In genomic region chr6:51934098-51934497, GRCh38 we compare ENCODE assay signal across 13 cellular contexts.
DNase-seq lines count a peak whose midpoint lies in the region; ATAC-seq, FAIRE-seq and TF ChIP-seq lines count a peak whose summit lies in the region.
"Had no signal": no experiment of that assay in that cellular context is flagged by ENCODE, and none has a peak within 500 bp of the region (broad histone marks: within the 10 kb centered on the region; RNA-seq: fewer than 3 reads in every experiment).

No MANE protein-coding gene starts in this region.

- TF ChIP-seq CTCF in WERI-Rb-1 (IDR thresholded peaks at IDR 0.05; ENCODE audit: low read depth, low read length) = peak; percentile 70

- H3K4me3 ChIP-seq in Jurkat, Clone E6-1 (ENCODE audit: low read length) = no peak overlapping the region
- no peak overlapping the region for H3K4me3 ChIP-seq in WERI-Rb-1 (ENCODE audit: low read depth, low read length)
- H3K4me3 ChIP-seq: body of pancreas, upper lobe of left lung had no signal

- no peaks in the 10 kb centered on the region for H3K36me3 ChIP-seq in WERI-Rb-1
- H3K36me3 ChIP-seq: upper lobe of left lung had no signal

- no peak for ATAC-seq in HG03520 (IDR thresholded peaks at IDR 0.05; ENCODE audit: unreplicated experiment)
- ATAC-seq: body of pancreas had no signal

- no peak overlapping the region for H3K27ac ChIP-seq in WERI-Rb-1
- H3K27ac ChIP-seq: body of pancreas, upper lobe of left lung had no signal

- no peaks in the 10 kb centered on the region for H3K27me3 ChIP-seq in WERI-Rb-1 (ENCODE audit: insufficient read depth, low read depth, severe bottlenecking)
- H3K27me3 ChIP-seq: body of pancreas, upper lobe of left lung had no signal

- peak; percentile 14 for DNase-seq in SIG-M5 treated with dmso at 0.1 percent for 504 hours (lab: John Stamatoyannopoulos, UW; ENCODE audit: unreplicated experiment)
- no peak for DNase-seq in SIG-M5 (lab: John Stamatoyannopoulos, UW)
- DNase-seq in Jurkat, Clone E6-1 (ENCODE audit: low read depth, low spot score) = peak; percentile 31
- DNase-seq in WERI-Rb-1 = peak; percentile 35
- DNase-seq in urothelium cell line (ENCODE audit: low spot score) = peak; percentile 43
- no peak for DNase-seq in inferior parietal cortex (ENCODE audit: extremely low spot score)
- no peak for DNase-seq in cerebellum (ENCODE audit: low spot score)
- DNase-seq: activated CD4-positive, alpha-beta T cell treated with anti-CD3 and anti-CD28 coated beads for 1 hour; body of pancreas; NCI-H1694 treated with DMSO at 0.1 percent for 48 hours; upper lobe of left lung had no signal

- no peak for FAIRE-seq in urothelium cell line (lab: Jason Lieb, UNC)
- FAIRE-seq: islet of Langerhans had no signal

- H3K9me3 ChIP-seq in WERI-Rb-1 (ENCODE audit: severe bottlenecking) = no peaks in the 10 kb centered on the region
- H3K9me3 ChIP-seq: body of pancreas, upper lobe of left lung had no signal

Comparison
In these comparisons a context has a peak if more than half of its experiments do, and no peak if none do; other contexts are left out.
1. DNase-seq: peak in SIG-M5 treated with dmso at 0.1 percent for 504 hours (single experiment), Jurkat, Clone E6-1 (single experiment), WERI-Rb-1 (single experiment) and urothelium cell line (single experiment); none in SIG-M5 (single experiment), inferior parietal cortex (single experiment) and cerebellum (single experiment).